In genomic region chr13:77298403-77298802, GRCh38 we compare ENCODE assay signal across 8 cellular contexts. TPM values are rescaled to one million over a fixed set of nuclear protein-coding genes. Genes with fewer than 3 reads are reported as not detected.
A peak's percentile ranks its signal among the peaks of the same experiment; 100 is the strongest.
DNase-seq lines count a peak whose midpoint lies in the region; ATAC-seq and FAIRE-seq lines count a peak whose summit lies in the region.

No MANE protein-coding gene starts in this region.

- peak overlapping the region in 1 of 2 donors; percentile 72 for H3K27ac Mint-ChIP-seq in effector memory CD8-positive, alpha-beta T cell

- no peaks in the 10 kb centered on the region for H3K27me3 ChIP-seq in BLaER1

- DNase-seq in SKM-1 treated with dmso at 0.1 percent for 144 hours (lab: John Stamatoyannopoulos, UW; ENCODE audit: unreplicated experiment) (peak; percentile 69), RCC 7860 (ENCODE audit: low spot score) (no peak), left cardiac atrium (no peak)
- no peak for DNase-seq in effector memory CD8-positive, alpha-beta T cell
- no peak for DNase-seq in activated naive CD4-positive, alpha-beta T cell (lab: John Stamatoyannopoulos, UW)

- ATAC-seq in GM19372 (IDR thresholded peaks at IDR 0.05; ENCODE audit: low read depth, unreplicated experiment), result peak; percentile 66
- peak; percentile 51 for ATAC-seq in HG03064 (IDR thresholded peaks at IDR 0.05; ENCODE audit: low read depth, unreplicated experiment)
- no peak for ATAC-seq in effector memory CD8-positive, alpha-beta T cell (replicated peaks)
- ATAC-seq in left cardiac atrium, result no peak

- H3K4me1 ChIP-seq in BLaER1, result peaks cover 29% of the 10 kb centered on the region

- no peak overlapping the region for H3K9ac ChIP-seq in BLaER1

- peaks cover 86% of the 10 kb centered on the region for H4K20me1 ChIP-seq in BLaER1

- H3K4me1 Mint-ChIP-seq in effector memory CD8-positive, alpha-beta T cell (ENCODE audit: low read depth in 2 of 2), result peaks cover 26 to 42% of the 10 kb centered on the region in 2 donors

- no peaks in the 10 kb centered on the region for H3K27me3 Mint-ChIP-seq in effector memory CD8-positive, alpha-beta T cell

- H3K9me3 ChIP-seq in BLaER1, result peaks cover 2% of the 10 kb centered on the region; the same call in 1 of the 2 replicates

- no peak overlapping the region for H3K4me3 ChIP-seq in BLaER1

- no peak overlapping the region for H3K27ac ChIP-seq in BLaER1

- no peaks in the 10 kb centered on the region for H3K9me3 Mint-ChIP-seq in effector memory CD8-positive, alpha-beta T cell

- H3K36me3 ChIP-seq in BLaER1, result peaks cover 37% of the 10 kb centered on the region

- no peak for FAIRE-seq in RCC 7860 (lab: Jason Lieb, UNC)

- H3K4me3 Mint-ChIP-seq in effector memory CD8-positive, alpha-beta T cell, result no peak overlapping the region

- intact Hi-C loops in left cardiac atrium (cut with DNase I), result no loop called here

- peak overlapping the region; percentile 30 for H3K4me2 ChIP-seq in BLaER1

- peaks cover 17% of the 10 kb centered on the region for H3K36me3 Mint-ChIP-seq in effector memory CD8-positive, alpha-beta T cell (ENCODE audit: insufficient read depth)

RNA-seq across cellular contexts. Expression of gene MYCBP2, which starts 28.5 kb away (rescaled TPM):
- 10 to 100 TPM; 86.9 to 99.5 TPM for total RNA-seq in left cardiac atrium

Comparison
In these comparisons a context has a peak if more than half of its experiments do, and no peak if none do; other contexts are left out.
1. ATAC-seq: peak in GM19372 (single experiment) and HG03064 (single experiment); none in effector memory CD8-positive, alpha-beta T cell (single experiment) and left cardiac atrium (0 of 2).